Comparison of ENCODE assay signal across 30 cellular contexts in genomic region chr7:7254319-7254718, GRCh38.
"Had no signal": no experiment of that assay in that cellular context is flagged by ENCODE, and none has a peak within 500 bp of the region (broad histone marks: within the 10 kb centered on the region; RNA-seq: fewer than 3 reads in every experiment).

No MANE protein-coding gene starts in this region.

- H3K27me3 ChIP-seq: ascending aorta, body of pancreas, MG63, Peyer's patch, SJSA1 had no signal

- H3K4me3 ChIP-seq: ascending aorta, body of pancreas, MG63, Peyer's patch, SJSA1 had no signal

- H3K4me1 ChIP-seq: ascending aorta, body of pancreas, SJSA1 had no signal

- H3K36me3 ChIP-seq: ascending aorta, Peyer's patch, SJSA1 had no signal

- H3K9me3 Mint-ChIP-seq: activated CD4-positive, alpha-beta memory T cell treated with anti-CD3 and anti-CD28 coated beads, Interleukin-2, amount 10 ng/mL, durations not matched to agents 7 days and 5 days; T-helper 1 cell treated with Interleukin-12 subunit alpha and Interleukin-12 subunit beta and Interleukin-4 antibody, amounts not matched to agents 30 μg/mL and 1 μg/mL, for 36 hours had no signal

- ATAC-seq: body of pancreas, SK-N-SH treated with all-trans-retinoic acid at 6 μM for 48 hours had no signal

- H3K27ac ChIP-seq: ascending aorta, body of pancreas, KMS-11, Peyer's patch, RWPE1, SJSA1 had no signal

- H3K27ac Mint-ChIP-seq: activated CD4-positive, alpha-beta memory T cell treated with anti-CD3 and anti-CD28 coated beads, Interleukin-2, amount 10 ng/mL, durations not matched to agents 7 days and 5 days; activated CD4-positive, alpha-beta T cell treated with anti-CD3 and anti-CD28 coated beads, Interleukin-2, amount 10 ng/mL, durations not matched to agents 7 days and 5 days; activated T-helper 2 cell treated with anti-CD3 and anti-CD28 coated beads, Interferon-gamma antibody, Interleukin-2, Interleukin-4, amounts not matched to agents 10 μg/mL and 5 μg/mL and 100 μg/mL, durations not matched to agents 14 hours and 24 hours and 36 hours; T-helper 1 cell treated with Interleukin-12 subunit alpha and Interleukin-12 subunit beta and Interleukin-4 antibody, amounts not matched to agents 30 μg/mL and 1 μg/mL, for 36 hours had no signal

- H3K4me3 Mint-ChIP-seq: activated CD4-positive, alpha-beta memory T cell treated with anti-CD3 and anti-CD28 coated beads, Interleukin-2, amount 10 ng/mL, durations not matched to agents 7 days and 5 days; activated CD4-positive, alpha-beta T cell treated with anti-CD3 and anti-CD28 coated beads, Interleukin-2, amount 10 ng/mL, durations not matched to agents 7 days and 5 days; T-helper 1 cell treated with Interleukin-12 subunit alpha and Interleukin-12 subunit beta and Interleukin-4 antibody, amounts not matched to agents 30 μg/mL and 1 μg/mL, for 36 hours had no signal

- DNase-seq: activated CD4-positive, alpha-beta memory T cell treated with anti-CD3 and anti-CD28 coated beads, Interleukin-2, amount 10 ng/mL, durations not matched to agents 7 days and 5 days; activated CD4-positive, alpha-beta T cell treated with anti-CD3 and anti-CD28 coated beads, Interleukin-2, amount 10 ng/mL, durations not matched to agents 7 days and 5 days; activated CD4-positive, CD25-positive, alpha-beta regulatory T cell; activated naive CD4-positive, alpha-beta T cell treated with anti-CD3 and anti-CD28 coated beads, Interleukin-2, amount 50 U/mL, for 16 hours; activated T-cell treated with anti-CD3 and anti-CD28 coated beads for 4 hours; activated T-cell treated with anti-CD3 and anti-CD28 coated beads, Interleukin-2, amount 50 U/mL, for 48 hours; amniotic stem cell; body of pancreas; central memory CD4-positive, alpha-beta T cell; MG63; MV-4-11; NCI-H1105; NCI-H1436; NCI-H1694 treated with DMSO at 0.1 percent for 48 hours; NCI-H2029 treated with DMSO at 0.1 percent for 48 hours; NCI-H345; NCI-H510A; NCI-H526 treated with DMSO at 0.1 percent for 48 hours; NCI-H82; Peyer's patch; SHP77; SW 1271; T-helper 9 cell had no signal

- H3K27me3 Mint-ChIP-seq: activated CD4-positive, alpha-beta memory T cell treated with anti-CD3 and anti-CD28 coated beads, Interleukin-2, amount 10 ng/mL, durations not matched to agents 7 days and 5 days; activated CD4-positive, alpha-beta T cell treated with anti-CD3 and anti-CD28 coated beads, Interleukin-2, amount 10 ng/mL, durations not matched to agents 7 days and 5 days had no signal

- H3K9me3 ChIP-seq: ascending aorta, body of pancreas, MG63, Peyer's patch, SJSA1 had no signal

- H3K4me2 ChIP-seq: KMS-11 had no signal
